Comparison of ENCODE assay signal across 15 cellular contexts in the genomic region with DNA sequence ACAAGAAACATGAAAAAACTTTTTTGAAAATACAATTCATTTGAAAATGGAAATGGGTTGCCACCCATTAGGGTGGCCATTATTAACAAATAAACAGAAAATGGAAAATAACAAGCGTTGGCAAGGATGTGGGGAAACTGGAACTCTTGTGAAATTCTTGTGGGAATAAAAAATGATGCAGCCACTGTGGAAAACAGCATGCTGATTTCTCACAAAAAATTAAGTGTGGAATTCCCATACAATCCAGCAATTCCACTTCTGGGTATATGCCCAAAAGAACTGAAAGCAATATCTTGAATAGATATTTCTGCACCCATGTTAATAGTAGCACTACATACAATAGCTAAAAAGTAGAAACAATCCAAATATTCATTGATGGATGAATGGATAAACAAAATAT.
A peak's percentile ranks its signal among the peaks of the same experiment; 100 is the strongest.
DNase-seq lines count a peak whose midpoint lies in the region; ATAC-seq and TF ChIP-seq lines count a peak whose summit lies in the region.
"Had no signal": no experiment of that assay in that cellular context is flagged by ENCODE, and none has a peak within 500 bp of the region (broad histone marks: within the 10 kb centered on the region; RNA-seq: fewer than 3 reads in every experiment).

No MANE protein-coding gene starts in this region.

- H3K4me1 ChIP-seq in breast epithelium (no peaks in the 10 kb centered on the region), uterus (no peaks in the 10 kb centered on the region)

- H3K27me3 ChIP-seq in breast epithelium (no peaks in the 10 kb centered on the region), uterus (no peaks in the 10 kb centered on the region)
- H3K27me3 ChIP-seq: BLaER1 treated with 17β-estradiol and CSF1 and Interleukin-3, amounts not matched to agents 10 nM and 100 nM had no signal

- no peaks in the 10 kb centered on the region for H3K9me3 Mint-ChIP-seq in MCF 10A (ENCODE audit: unreplicated experiment)
- peaks cover 12% of the 10 kb centered on the region for H3K9me3 Mint-ChIP-seq in stimulated activated effector memory CD8-positive, alpha-beta T cell treated with anti-CD3 and anti-CD28 coated beads, Interleukin-12 subunit alpha, Interleukin-12 subunit beta, amount 100 ng/mL, for 72 hours

- peak; percentile 52 for ATAC-seq in sciatic nerve
- ATAC-seq in stimulated activated effector memory CD8-positive, alpha-beta T cell treated with anti-CD3 and anti-CD28 coated beads, Interleukin-12 subunit alpha, Interleukin-12 subunit beta, amount 100 ng/mL, for 72 hours = no peak
- ATAC-seq: GM23338 had no signal

- TF ChIP-seq POLR2A in breast epithelium (IDR thresholded peaks at IDR 0.05) = no peak
- TF ChIP-seq POLR2A in uterus (IDR thresholded peaks at IDR 0.05) = no peak

- H3K36me3 ChIP-seq in breast epithelium = no peaks in the 10 kb centered on the region
- H3K36me3 ChIP-seq in uterus = no peaks in the 10 kb centered on the region
- H3K36me3 ChIP-seq: BLaER1 treated with 17β-estradiol and CSF1 and Interleukin-3, amounts not matched to agents 10 nM and 100 nM had no signal

- peaks cover 0 to 7% of the 10 kb centered on the region in 2 donors for H3K9me3 ChIP-seq in breast epithelium
- H3K9me3 ChIP-seq in uterus = no peaks in the 10 kb centered on the region

- no peak overlapping the region for H3K4me3 Mint-ChIP-seq in MCF 10A (ENCODE audit: unreplicated experiment)
- H3K4me3 Mint-ChIP-seq in stimulated activated effector memory CD8-positive, alpha-beta T cell treated with anti-CD3 and anti-CD28 coated beads, Interleukin-12 subunit alpha, Interleukin-12 subunit beta, amount 100 ng/mL, for 72 hours = no peak overlapping the region
- H3K4me3 Mint-ChIP-seq: CD8-positive, alpha-beta memory T cell; GM23338 had no signal

- intact Hi-C loops in breast epithelium (cut with DNase I; ENCODE audit: low total_unique reads) = no loop called here
- intact Hi-C loops in MCF 10A (cut with micrococcal nuclease) = no loop called here
- intact Hi-C loops in sciatic nerve (cut with DNase I) = loop anchor here (10.0 kb wide), 1 partner anchor 321 kb away; no protein-coding TSS in a partner anchor
- intact Hi-C loops in uterus (cut with DNase I; ENCODE audit: low total_unique reads) = no loop called here

- CTCF ChIA-PET in MCF 10A (lab: Yijun Ruan, JAX) = interaction anchor here (0.6 to 1.0 kb wide), 2 partner anchors 309 to 798 kb away, joined by 3 to 4 read pairs; no protein-coding TSS in a partner anchor

- no peak overlapping the region for H3K4me3 ChIP-seq in breast epithelium
- H3K4me3 ChIP-seq in fibroblast of mammary gland (ENCODE audit: control insufficient read depth, low read depth, low read length) = no peak overlapping the region
- H3K4me3 ChIP-seq in uterus = no peak overlapping the region
- H3K4me3 ChIP-seq: BLaER1 treated with 17β-estradiol and CSF1 and Interleukin-3, amounts not matched to agents 10 nM and 100 nM; GM23338 had no signal

- no peak for DNase-seq in breast epithelium (ENCODE audit: low spot score in 2 of 2)
- DNase-seq in MCF 10A (ENCODE audit: unreplicated experiment) = no peak
- DNase-seq in fibroblast of mammary gland (ENCODE audit: low read depth) = peak; percentile 45
- no peak for DNase-seq in sciatic nerve (ENCODE audit: low spot score)
- DNase-seq in uterus = no peak
- DNase-seq in superior temporal gyrus (ENCODE audit: extremely low spot score) = no peak
- no peak for DNase-seq in OCI-M2 (lab: John Stamatoyannopoulos, UW; ENCODE audit: unreplicated experiment)
- DNase-seq in stimulated activated effector memory CD8-positive, alpha-beta T cell treated with anti-CD3 and anti-CD28 coated beads, Interleukin-12 subunit alpha, Interleukin-12 subunit beta, amount 100 ng/mL, for 72 hours (ENCODE audit: low spot score in 2 of 2) = no peak
- DNase-seq: CD8-positive, alpha-beta memory T cell; DMS79; NCI-H1417; NCI-H1930; NCI-H526 treated with DMSO at 0.1 percent for 48 hours had no signal

- H3K27me3 Mint-ChIP-seq in MCF 10A (ENCODE audit: insufficient read depth, unreplicated experiment) = no peaks in the 10 kb centered on the region
- H3K27me3 Mint-ChIP-seq: CD8-positive, alpha-beta memory T cell had no signal

- no peaks in the 10 kb centered on the region for H3K4me1 Mint-ChIP-seq in MCF 10A (ENCODE audit: insufficient read depth, unreplicated experiment)
- H3K4me1 Mint-ChIP-seq in stimulated activated effector memory CD8-positive, alpha-beta T cell treated with anti-CD3 and anti-CD28 coated beads, Interleukin-12 subunit alpha, Interleukin-12 subunit beta, amount 100 ng/mL, for 72 hours = no peaks in the 10 kb centered on the region
- H3K4me1 Mint-ChIP-seq: CD8-positive, alpha-beta memory T cell; GM23338 had no signal

- TF ChIP-seq CTCF in breast epithelium (IDR thresholded peaks at IDR 0.05) (no peak), MCF 10A (IDR thresholded peaks at IDR 0.05; ENCODE audit: unreplicated experiment) (no peak), fibroblast of mammary gland (conservative IDR thresholded peaks at IDR 0.05; ENCODE audit: control insufficient read depth, insufficient read depth, low read depth, low read length) (no peak), uterus (IDR thresholded peaks at IDR 0.05) (no peak)

- H3K27ac Mint-ChIP-seq in MCF 10A (ENCODE audit: low read depth, unreplicated experiment) = no peak overlapping the region
- no peak overlapping the region for H3K27ac Mint-ChIP-seq in stimulated activated effector memory CD8-positive, alpha-beta T cell treated with anti-CD3 and anti-CD28 coated beads, Interleukin-12 subunit alpha, Interleukin-12 subunit beta, amount 100 ng/mL, for 72 hours
- H3K27ac Mint-ChIP-seq: CD8-positive, alpha-beta memory T cell; GM23338 had no signal

- POLR2A ChIA-PET in MCF 10A (lab: Yijun Ruan, JAX) = interaction anchor here (0.6 to 0.9 kb wide), 3 partner anchors 13 to 1772 kb away, joined by 3 to 4 read pairs (median 4); no protein-coding TSS in a partner anchor

- H3K36me3 Mint-ChIP-seq in MCF 10A (ENCODE audit: insufficient read depth, unreplicated experiment) = no peaks in the 10 kb centered on the region
- no peaks in the 10 kb centered on the region for H3K36me3 Mint-ChIP-seq in stimulated activated effector memory CD8-positive, alpha-beta T cell treated with anti-CD3 and anti-CD28 coated beads, Interleukin-12 subunit alpha, Interleukin-12 subunit beta, amount 100 ng/mL, for 72 hours
- H3K36me3 Mint-ChIP-seq: CD8-positive, alpha-beta memory T cell had no signal

- no TSS peak for BruUV-seq in MCF 10A (replicated peaks; lab: Mats Ljungman, UMichigan)

- H3K27ac ChIP-seq in breast epithelium (peak overlapping the region; percentile 45 to 82), uterus (peak overlapping the region; percentile 6 to 53)
- H3K27ac ChIP-seq: BLaER1 treated with 17β-estradiol and CSF1 and Interleukin-3, amounts not matched to agents 10 nM and 100 nM had no signal
